ENCODE assay signal across 20 cellular contexts in genomic region chr20:50798650-50799049, GRCh38. TPM values are rescaled to one million over a fixed set of nuclear protein-coding genes. Genes with fewer than 3 reads are reported as not detected.
DNase-seq lines count a peak whose midpoint lies in the region; ATAC-seq and TF ChIP-seq lines count a peak whose summit lies in the region.
"Had no signal": no experiment of that assay in that cellular context is flagged by ENCODE, and none has a peak within 500 bp of the region (broad histone marks: within the 10 kb centered on the region; RNA-seq: fewer than 3 reads in every experiment).

No MANE protein-coding gene starts in this region.

- no peaks in the 10 kb centered on the region for H3K36me3 ChIP-seq in HEK293 (ENCODE audit: control insufficient read depth in 2 of 2, insufficient read depth in 1 of 2, low read length in 2 of 2)
- H3K36me3 ChIP-seq: esophagus muscularis mucosa, lower lobe of right lung had no signal

- peak; percentile 96 for DNase-seq in SIG-M5 treated with dmso at 0.1 percent for 504 hours (lab: John Stamatoyannopoulos, UW; ENCODE audit: unreplicated experiment)
- no peak for DNase-seq in SIG-M5 (lab: John Stamatoyannopoulos, UW)
- DNase-seq in activated naive CD8-positive, alpha-beta T cell treated with anti-CD3 and anti-CD28 coated beads, Interleukin-2, amount 50 U/mL, for 24 hours: no peak
- DNase-seq in NCI-H1436 (lab: John Stamatoyannopoulos, UW): no peak
- DNase-seq in activated CD4-positive, alpha-beta T cell treated with anti-CD3 and anti-CD28 coated beads, Interleukin-2, amount 10 ng/mL, durations not matched to agents 7 days and 5 days: no peak
- no peak for DNase-seq in activated T-helper 2 cell treated with anti-CD3 and anti-CD28 coated beads, Interferon-gamma antibody, Interleukin-2, Interleukin-4, amounts not matched to agents 10 μg/mL and 5 μg/mL and 100 μg/mL, durations not matched to agents 14 hours and 24 hours and 36 hours (ENCODE audit: low spot score)
- DNase-seq: 8988T; activated CD8-positive, alpha-beta memory T cell treated with anti-CD3 and anti-CD28 coated beads, Interleukin-2, amount 50 U/mL, for 48 hours; lower lobe of right lung; naive thymus-derived CD4-positive, alpha-beta T cell; NCI-H1048; NCI-H2107; NCI-H524 treated with DMSO at 0.1 percent for 48 hours; OCI-M1; T1000 had no signal

- H3K27me3 Mint-ChIP-seq in activated naive CD8-positive, alpha-beta T cell treated with anti-CD3 and anti-CD28 coated beads, Interleukin-2, amount 50 U/mL, for 24 hours: no peaks in the 10 kb centered on the region
- no peaks in the 10 kb centered on the region for H3K27me3 Mint-ChIP-seq in stimulated activated memory B cell treated with anti-CD40 and anti-IgM and Interleukin-4, amounts not matched to agents 10 μg/mL and 1 μg/mL and 100 μg/mL, for 72 hours
- no peaks in the 10 kb centered on the region for H3K27me3 Mint-ChIP-seq in activated CD4-positive, alpha-beta T cell treated with anti-CD3 and anti-CD28 coated beads, Interleukin-2, amount 10 ng/mL, durations not matched to agents 7 days and 5 days
- no peaks in the 10 kb centered on the region for H3K27me3 Mint-ChIP-seq in activated T-helper 2 cell treated with anti-CD3 and anti-CD28 coated beads, Interferon-gamma antibody, Interleukin-2, Interleukin-4, amounts not matched to agents 10 μg/mL and 5 μg/mL and 100 μg/mL, durations not matched to agents 14 hours and 24 hours and 36 hours (ENCODE audit: low read depth)
- H3K27me3 Mint-ChIP-seq: activated naive CD4-positive, alpha-beta T cell treated with anti-CD3 and anti-CD28 coated beads, Interleukin-2, amount 50 U/mL, for 24 hours; naive thymus-derived CD4-positive, alpha-beta T cell had no signal

- no peaks in the 10 kb centered on the region for H3K9me3 ChIP-seq in HEK293 (ENCODE audit: control insufficient read depth, insufficient read depth, low read depth, low read length)
- H3K9me3 ChIP-seq: esophagus muscularis mucosa, lower lobe of right lung had no signal

- H3K4me1 Mint-ChIP-seq in activated naive CD8-positive, alpha-beta T cell treated with anti-CD3 and anti-CD28 coated beads, Interleukin-2, amount 50 U/mL, for 24 hours: peaks cover 29% of the 10 kb centered on the region
- peaks cover 49% of the 10 kb centered on the region for H3K4me1 Mint-ChIP-seq in stimulated activated memory B cell treated with anti-CD40 and anti-IgM and Interleukin-4, amounts not matched to agents 10 μg/mL and 1 μg/mL and 100 μg/mL, for 72 hours
- H3K4me1 Mint-ChIP-seq in activated CD4-positive, alpha-beta T cell treated with anti-CD3 and anti-CD28 coated beads, Interleukin-2, amount 10 ng/mL, durations not matched to agents 7 days and 5 days: peaks cover 20% of the 10 kb centered on the region
- peaks cover 5% of the 10 kb centered on the region for H3K4me1 Mint-ChIP-seq in activated T-helper 2 cell treated with anti-CD3 and anti-CD28 coated beads, Interferon-gamma antibody, Interleukin-2, Interleukin-4, amounts not matched to agents 10 μg/mL and 5 μg/mL and 100 μg/mL, durations not matched to agents 14 hours and 24 hours and 36 hours (ENCODE audit: low read depth)

- intact Hi-C loops in activated T-helper 2 cell treated with anti-CD3 and anti-CD28 coated beads, Interferon-gamma antibody, Interleukin-2, Interleukin-4, amounts not matched to agents 10 μg/mL and 5 μg/mL and 100 μg/mL, durations not matched to agents 14 hours and 24 hours and 36 hours (cut with micrococcal nuclease): no loop called here

- no peaks in the 10 kb centered on the region for H3K9me3 Mint-ChIP-seq in activated naive CD8-positive, alpha-beta T cell treated with anti-CD3 and anti-CD28 coated beads, Interleukin-2, amount 50 U/mL, for 24 hours
- no peaks in the 10 kb centered on the region for H3K9me3 Mint-ChIP-seq in stimulated activated memory B cell treated with anti-CD40 and anti-IgM and Interleukin-4, amounts not matched to agents 10 μg/mL and 1 μg/mL and 100 μg/mL, for 72 hours
- no peaks in the 10 kb centered on the region for H3K9me3 Mint-ChIP-seq in activated CD4-positive, alpha-beta T cell treated with anti-CD3 and anti-CD28 coated beads, Interleukin-2, amount 10 ng/mL, durations not matched to agents 7 days and 5 days
- H3K9me3 Mint-ChIP-seq in activated T-helper 2 cell treated with anti-CD3 and anti-CD28 coated beads, Interferon-gamma antibody, Interleukin-2, Interleukin-4, amounts not matched to agents 10 μg/mL and 5 μg/mL and 100 μg/mL, durations not matched to agents 14 hours and 24 hours and 36 hours: no peaks in the 10 kb centered on the region
- H3K9me3 Mint-ChIP-seq: activated naive CD4-positive, alpha-beta T cell treated with anti-CD3 and anti-CD28 coated beads, Interleukin-2, amount 50 U/mL, for 24 hours; naive thymus-derived CD4-positive, alpha-beta T cell had no signal

- H3K4me3 Mint-ChIP-seq in activated naive CD8-positive, alpha-beta T cell treated with anti-CD3 and anti-CD28 coated beads, Interleukin-2, amount 50 U/mL, for 24 hours: no peak overlapping the region
- peak overlapping the region; percentile 79 for H3K4me3 Mint-ChIP-seq in stimulated activated memory B cell treated with anti-CD40 and anti-IgM and Interleukin-4, amounts not matched to agents 10 μg/mL and 1 μg/mL and 100 μg/mL, for 72 hours
- no peak overlapping the region for H3K4me3 Mint-ChIP-seq in activated CD4-positive, alpha-beta T cell treated with anti-CD3 and anti-CD28 coated beads, Interleukin-2, amount 10 ng/mL, durations not matched to agents 7 days and 5 days
- no peak overlapping the region for H3K4me3 Mint-ChIP-seq in activated T-helper 2 cell treated with anti-CD3 and anti-CD28 coated beads, Interferon-gamma antibody, Interleukin-2, Interleukin-4, amounts not matched to agents 10 μg/mL and 5 μg/mL and 100 μg/mL, durations not matched to agents 14 hours and 24 hours and 36 hours (ENCODE audit: low read depth)
- H3K4me3 Mint-ChIP-seq: activated naive CD4-positive, alpha-beta T cell treated with anti-CD3 and anti-CD28 coated beads, Interleukin-2, amount 50 U/mL, for 24 hours; CD14-positive monocyte; naive thymus-derived CD4-positive, alpha-beta T cell had no signal

- no peak for TF ChIP-seq CTCF in HEK293 (tag by site-specific recombination; IDR thresholded peaks at IDR 0.05)

- peaks cover 3% of the 10 kb centered on the region for H3K36me3 Mint-ChIP-seq in activated naive CD8-positive, alpha-beta T cell treated with anti-CD3 and anti-CD28 coated beads, Interleukin-2, amount 50 U/mL, for 24 hours (ENCODE audit: low read depth)
- peaks cover 18% of the 10 kb centered on the region for H3K36me3 Mint-ChIP-seq in stimulated activated memory B cell treated with anti-CD40 and anti-IgM and Interleukin-4, amounts not matched to agents 10 μg/mL and 1 μg/mL and 100 μg/mL, for 72 hours
- H3K36me3 Mint-ChIP-seq in activated CD4-positive, alpha-beta T cell treated with anti-CD3 and anti-CD28 coated beads, Interleukin-2, amount 10 ng/mL, durations not matched to agents 7 days and 5 days (ENCODE audit: low read depth): no peaks in the 10 kb centered on the region
- no peaks in the 10 kb centered on the region for H3K36me3 Mint-ChIP-seq in activated T-helper 2 cell treated with anti-CD3 and anti-CD28 coated beads, Interferon-gamma antibody, Interleukin-2, Interleukin-4, amounts not matched to agents 10 μg/mL and 5 μg/mL and 100 μg/mL, durations not matched to agents 14 hours and 24 hours and 36 hours (ENCODE audit: low read depth)
- H3K36me3 Mint-ChIP-seq: CD14-positive monocyte had no signal

- no peak overlapping the region for H3K4me3 ChIP-seq in HEK293 (ENCODE audit: low read depth, low read length)
- H3K4me3 ChIP-seq: esophagus muscularis mucosa, lower lobe of right lung had no signal

- POLR2A ChIA-PET in HEK293 (lab: Yijun Ruan, JAX): no interaction called here
- POLR2A ChIA-PET in activated CD4-positive, alpha-beta T cell treated with anti-CD3 and anti-CD28 coated beads, Interleukin-2, amount 10 ng/mL, durations not matched to agents 7 days and 5 days (lab: Charles Lee): no interaction called here

- H3K27ac ChIP-seq in HEK293 (ENCODE audit: extremely low read depth, low read depth, low read length): no peak overlapping the region
- H3K27ac ChIP-seq: esophagus muscularis mucosa had no signal

- ATAC-seq in activated naive CD8-positive, alpha-beta T cell treated with anti-CD3 and anti-CD28 coated beads, Interleukin-2, amount 50 U/mL, for 24 hours: no peak
- ATAC-seq in stimulated activated memory B cell treated with anti-CD40 and anti-IgM and Interleukin-4, amounts not matched to agents 10 μg/mL and 1 μg/mL and 100 μg/mL, for 72 hours: no peak
- ATAC-seq: lower lobe of right lung; naive thymus-derived CD4-positive, alpha-beta T cell had no signal

- peak overlapping the region; percentile 50 for H3K27ac Mint-ChIP-seq in activated naive CD8-positive, alpha-beta T cell treated with anti-CD3 and anti-CD28 coated beads, Interleukin-2, amount 50 U/mL, for 24 hours
- peak overlapping the region; percentile 97 for H3K27ac Mint-ChIP-seq in stimulated activated memory B cell treated with anti-CD40 and anti-IgM and Interleukin-4, amounts not matched to agents 10 μg/mL and 1 μg/mL and 100 μg/mL, for 72 hours
- H3K27ac Mint-ChIP-seq in activated CD4-positive, alpha-beta T cell treated with anti-CD3 and anti-CD28 coated beads, Interleukin-2, amount 10 ng/mL, durations not matched to agents 7 days and 5 days: no peak overlapping the region
- no peak overlapping the region for H3K27ac Mint-ChIP-seq in activated T-helper 2 cell treated with anti-CD3 and anti-CD28 coated beads, Interferon-gamma antibody, Interleukin-2, Interleukin-4, amounts not matched to agents 10 μg/mL and 5 μg/mL and 100 μg/mL, durations not matched to agents 14 hours and 24 hours and 36 hours
- H3K27ac Mint-ChIP-seq: CD14-positive monocyte had no signal

- H3K4me1 ChIP-seq in HEK293 (ENCODE audit: control insufficient read depth, insufficient read depth, low read length): peaks cover 2% of the 10 kb centered on the region; the same call in 1 of the 2 replicates

- CTCF ChIA-PET in HEK293 (lab: Yijun Ruan, JAX): interaction anchor here (1.1 kb wide), 1 partner anchor 9 kb away, joined by 3 read pairs; no protein-coding TSS in a partner anchor
- CTCF ChIA-PET in activated CD4-positive, alpha-beta T cell treated with anti-CD3 and anti-CD28 coated beads, Interleukin-2, amount 10 ng/mL, durations not matched to agents 7 days and 5 days (lab: Charles Lee): interaction anchor here (2.9 kb wide), 1 partner anchor 131 kb away, joined by 9 read pairs; no protein-coding TSS in a partner anchor

RNA-seq across cellular contexts. Expression of gene BCAS4, which starts 3.8 kb away (rescaled TPM):
- total RNA-seq in activated CD4-positive, alpha-beta T cell treated with anti-CD3 and anti-CD28 coated beads, Interleukin-2, amount 10 ng/mL, durations not matched to agents 7 days and 5 days: 10 to 100 TPM in 1 of 2 experiments, 1 to 10 TPM in 1; 7.4 to 10.6 TPM
- 7.4 and 8.7 TPM in 2 replicates for total RNA-seq in activated T-helper 2 cell treated with anti-CD3 and anti-CD28 coated beads, Interferon-gamma antibody, Interleukin-2, Interleukin-4, amounts not matched to agents 10 μg/mL and 5 μg/mL and 100 μg/mL, durations not matched to agents 14 hours and 24 hours and 36 hours

Comparison
In these comparisons a context has a peak if more than half of its experiments do, and no peak if none do; other contexts are left out.
1. H3K27ac Mint-ChIP-seq: peak in activated naive CD8-positive, alpha-beta T cell treated with anti-CD3 and anti-CD28 coated beads, Interleukin-2, amount 50 U/mL, for 24 hours (single experiment) and stimulated activated memory B cell treated with anti-CD40 and anti-IgM and Interleukin-4, amounts not matched to agents 10 μg/mL and 1 μg/mL and 100 μg/mL, for 72 hours (single experiment); none in activated CD4-positive, alpha-beta T cell treated with anti-CD3 and anti-CD28 coated beads, Interleukin-2, amount 10 ng/mL, durations not matched to agents 7 days and 5 days (single experiment) and activated T-helper 2 cell treated with anti-CD3 and anti-CD28 coated beads, Interferon-gamma antibody, Interleukin-2, Interleukin-4, amounts not matched to agents 10 μg/mL and 5 μg/mL and 100 μg/mL, durations not matched to agents 14 hours and 24 hours and 36 hours (single experiment).